In genomic region chr12:114152890-114153289, GRCh38 we compare ENCODE assay signal across 16 cellular contexts.
A peak's percentile ranks its signal among the peaks of the same experiment; 100 is the strongest.
DNase-seq lines count a peak whose midpoint lies in the region; ATAC-seq and TF ChIP-seq lines count a peak whose summit lies in the region.
"Had no signal": no experiment of that assay in that cellular context is flagged by ENCODE, and none has a peak within 500 bp of the region (broad histone marks: within the 10 kb centered on the region; RNA-seq: fewer than 3 reads in every experiment).

No MANE protein-coding gene starts in this region.

- TF ChIP-seq CTCF in PC-3 (conservative IDR thresholded peaks at IDR 0.05; ENCODE audit: low read depth, low read length) (no peak), fibroblast of the aortic adventitia (IDR thresholded peaks at IDR 0.05; ENCODE audit: insufficient read depth, low read length) (no peak)

- H3K9ac ChIP-seq in PC-3 (ENCODE audit: low read length), result no peak overlapping the region

- H3K9me2 ChIP-seq in PC-3 (replicated peaks; ENCODE audit: low read length), result no peaks in the 10 kb centered on the region

- DNase-seq in AG20443 (ENCODE audit: low spot score) (peak; percentile 60), GM03348 (ENCODE audit: low spot score) (peak; percentile 56), PC-3 (peak; percentile 66), fibroblast of the aortic adventitia (ENCODE audit: low read depth) (peak; percentile 6), middle frontal gyrus (ENCODE audit: extremely low spot score, low spot score) (no peak)
- DNase-seq: C1 segment of cervical spinal cord, DMS 273 treated with DMSO at 0.1 percent for 48 hours, NCI-H1105 treated with DMSO at 0.1 percent for 48 hours, NCI-H1694 treated with DMSO at 0.1 percent for 48 hours, NCI-H2107, NCI-H226, NCI-H526, SHP77 treated with DMSO at 0.1 percent for 48 hours had no signal

- CTCF ChIA-PET in PC-3 (lab: Charles Lee), result no interaction called here

- no peaks in the 10 kb centered on the region for H3F3A ChIP-seq in PC-3 (ENCODE audit: low read length, unreplicated experiment)

- no peak overlapping the region for H3K27ac ChIP-seq in PC-3 (ENCODE audit: low read length)

- no peaks in the 10 kb centered on the region for H3K9me3 ChIP-seq in PC-3 (ENCODE audit: low read length)

- H3K4me3 ChIP-seq in PC-3 (ENCODE audit: low read length) (no peak overlapping the region), fibroblast of the aortic adventitia (ENCODE audit: low read depth, low read length) (no peak overlapping the region)

- no peak overlapping the region for H2AFZ ChIP-seq in PC-3 (ENCODE audit: low read length)

- H3K4me1 ChIP-seq in PC-3 (ENCODE audit: insufficient read depth, low read length), result no peaks in the 10 kb centered on the region

- no peaks in the 10 kb centered on the region for H4K20me1 ChIP-seq in PC-3 (ENCODE audit: low read length)

- POLR2A ChIA-PET in PC-3 (lab: Charles Lee; ENCODE audit: unreplicated experiment), result no interaction called here

- no peaks in the 10 kb centered on the region for H3K79me2 ChIP-seq in PC-3 (ENCODE audit: low read length)

- peaks cover 18% of the 10 kb centered on the region; the same call in 1 of the 2 replicates for H3K27me3 ChIP-seq in PC-3 (ENCODE audit: low read length)

- peak; percentile 63 for ATAC-seq in PC-3
- ATAC-seq in GM21737 (IDR thresholded peaks at IDR 0.05; ENCODE audit: unreplicated experiment), result no peak
- ATAC-seq in GM18498 (IDR thresholded peaks at IDR 0.05; ENCODE audit: unreplicated experiment), result no peak
- ATAC-seq: SK-N-SH treated with all-trans-retinoic acid at 6 μM for 48 hours had no signal

- H3K36me3 ChIP-seq in PC-3 (ENCODE audit: low read depth, low read length), result no peaks in the 10 kb centered on the region

- no peak overlapping the region for H3K4me2 ChIP-seq in PC-3 (ENCODE audit: low read length)

- BruUV-seq in PC-3 (replicated peaks; lab: Mats Ljungman, UMichigan), result no TSS peak

- intact Hi-C loops in PC-3 (cut with micrococcal nuclease), result no loop called here
